20 cellular contexts compared by ENCODE assay signal in genomic region chr7:42292991-42293521, GRCh38. TPM values are rescaled to one million over a fixed set of nuclear protein-coding genes. Genes with fewer than 3 reads are reported as not detected.
A peak's percentile ranks its signal among the peaks of the same experiment; 100 is the strongest.
DNase-seq lines count a peak whose midpoint lies in the region; ATAC-seq and TF ChIP-seq lines count a peak whose summit lies in the region.
"Had no signal": no experiment of that assay in that cellular context is flagged by ENCODE, and none has a peak within 500 bp of the region (broad histone marks: within the 10 kb centered on the region; RNA-seq: fewer than 3 reads in every experiment).

No MANE protein-coding gene starts in this region.

- no peaks in the 10 kb centered on the region for H3K4me1 Mint-ChIP-seq in GM23338
- H3K4me1 Mint-ChIP-seq: memory B cell had no signal

- H4K20me1 ChIP-seq in GM23338 (replicated peaks; ENCODE audit: insufficient read depth): no peaks in the 10 kb centered on the region

- CTCF ChIA-PET in RWPE1 (lab: Yijun Ruan, JAX): no interaction called here

- H3K4me1 ChIP-seq in GM23338 (ENCODE audit: insufficient read depth) (no peaks in the 10 kb centered on the region), left ventricle myocardium inferior (no peaks in the 10 kb centered on the region)

- DNase-seq in GM23338 (ENCODE audit: low spot score): no peak
- DNase-seq in RWPE1 (ENCODE audit: low spot score): peak; percentile 78
- DNase-seq in iris pigment epithelial cell (ENCODE audit: low read depth): peak; percentile 6
- DNase-seq in renal cortical epithelial cell (ENCODE audit: low read depth): peak; percentile 16
- no peak for DNase-seq in activated CD4-positive, alpha-beta T cell treated with anti-CD3 and anti-CD28 coated beads, Interleukin-2, amount 50 U/mL, for 1 hour
- no peak for DNase-seq in left ventricle myocardium inferior
- DNase-seq in activated CD4-positive, alpha-beta T cell treated with anti-CD3 and anti-CD28 coated beads for 48 hours: no peak
- DNase-seq: cerebellar nuclear complex; COR-L47; effector memory CD8-positive, alpha-beta T cell; H7; MV-4-11; NCI-H2081; NCI-H774; stimulated activated naive CD8-positive, alpha-beta T cell treated with anti-CD3 and anti-CD28 coated beads, Interleukin-15, Interleukin-2, amounts not matched to agents 100 U/mL and 50 U/mL, for 24 hours had no signal

- no peaks in the 10 kb centered on the region for H3K9me3 Mint-ChIP-seq in GM23338
- H3K9me3 Mint-ChIP-seq: activated T-helper 2 cell treated with anti-CD3 and anti-CD28 coated beads, Interferon-gamma antibody, Interleukin-2, Interleukin-4, amounts not matched to agents 10 μg/mL and 5 μg/mL and 100 μg/mL, durations not matched to agents 14 hours and 24 hours and 36 hours; natural killer cell treated with Interleukin-12 subunit alpha and Interleukin-12 subunit beta and Interleukin-15 and Interleukin-18, amount 100 ng/mL, for 72 hours had no signal

- H3K9me2 ChIP-seq in GM23338 (ENCODE audit: insufficient read depth): 0 out of 2 replicates have a peak, but pooled peaks cover under 1% of the 10 kb centered on the region

- TF ChIP-seq CTCF in GM23338 (conservative IDR thresholded peaks at IDR 0.05; ENCODE audit: low read depth in 2 of 2): no peak
- no peak for TF ChIP-seq CTCF in RWPE1 (conservative IDR thresholded peaks at IDR 0.05; ENCODE audit: low read depth)
- no peak for TF ChIP-seq CTCF in left ventricle myocardium inferior (IDR thresholded peaks at IDR 0.05; ENCODE audit: borderline replicate concordance)

- no peaks in the 10 kb centered on the region for H3K27me3 Mint-ChIP-seq in GM23338 (ENCODE audit: insufficient read depth, low read depth, poor library complexity)
- H3K27me3 Mint-ChIP-seq: effector memory CD8-positive, alpha-beta T cell; memory B cell had no signal

- H3K79me2 ChIP-seq in GM23338 (replicated peaks; ENCODE audit: insufficient read depth): no peaks in the 10 kb centered on the region

- H3K36me3 ChIP-seq in GM23338 (ENCODE audit: insufficient read depth) (no peaks in the 10 kb centered on the region), left ventricle myocardium inferior (no peaks in the 10 kb centered on the region)

- H3K27ac ChIP-seq in GM23338 (ENCODE audit: low read depth) (no peak overlapping the region), RWPE1 (peak overlapping the region; percentile 80), left ventricle myocardium inferior (replicated peaks) (no peak overlapping the region)

- 0 out of 2 replicates have a peak overlapping the region, but pooled peaks have one; percentile 36 for H3K27ac Mint-ChIP-seq in GM23338
- H3K27ac Mint-ChIP-seq: activated T-helper 2 cell treated with anti-CD3 and anti-CD28 coated beads, Interferon-gamma antibody, Interleukin-2, Interleukin-4, amounts not matched to agents 10 μg/mL and 5 μg/mL and 100 μg/mL, durations not matched to agents 14 hours and 24 hours and 36 hours; effector memory CD8-positive, alpha-beta T cell; memory B cell; natural killer cell treated with Interleukin-12 subunit alpha and Interleukin-12 subunit beta and Interleukin-15 and Interleukin-18, amount 100 ng/mL, for 72 hours had no signal

- H3K36me3 Mint-ChIP-seq in GM23338 (ENCODE audit: low read depth): no peaks in the 10 kb centered on the region
- H3K36me3 Mint-ChIP-seq: memory B cell; natural killer cell treated with Interleukin-12 subunit alpha and Interleukin-12 subunit beta and Interleukin-15 and Interleukin-18, amount 100 ng/mL, for 72 hours had no signal

- POLR2A ChIA-PET in RWPE1 (lab: Yijun Ruan, JAX; ENCODE audit: low non-redundant PET): no interaction called here

- intact Hi-C loops in left ventricle myocardium inferior (cut with micrococcal nuclease): no loop called here

- no peak overlapping the region for H3K4me3 Mint-ChIP-seq in GM23338
- H3K4me3 Mint-ChIP-seq: effector memory CD8-positive, alpha-beta T cell; memory B cell; natural killer cell treated with Interleukin-12 subunit alpha and Interleukin-12 subunit beta and Interleukin-15 and Interleukin-18, amount 100 ng/mL, for 72 hours had no signal

- no peaks in the 10 kb centered on the region for H3F3A ChIP-seq in GM23338 (replicated peaks; ENCODE audit: low read depth)

- peak overlapping the region; percentile 72 for H2AFZ ChIP-seq in GM23338

- H3K4me3 ChIP-seq in GM23338 (no peak overlapping the region), left ventricle myocardium inferior (no peak overlapping the region)

- no peak overlapping the region for H3K4me2 ChIP-seq in GM23338

- no peak for ATAC-seq in GM23338
- ATAC-seq in HG02840 (IDR thresholded peaks at IDR 0.05; ENCODE audit: low FRiP score, unreplicated experiment): no peak
- ATAC-seq: effector memory CD8-positive, alpha-beta T cell; natural killer cell treated with Interleukin-12 subunit alpha and Interleukin-12 subunit beta and Interleukin-15 and Interleukin-18, amount 100 ng/mL, for 72 hours; Panc1; stimulated activated naive CD8-positive, alpha-beta T cell treated with anti-CD3 and anti-CD28 coated beads, Interleukin-15, Interleukin-2, amounts not matched to agents 100 U/mL and 50 U/mL, for 24 hours had no signal

- H3K27me3 ChIP-seq in GM23338 (ENCODE audit: insufficient read depth) (no peaks in the 10 kb centered on the region), left ventricle myocardium inferior (ENCODE audit: low read depth) (no peaks in the 10 kb centered on the region)

- no peaks in the 10 kb centered on the region for H3K9me3 ChIP-seq in left ventricle myocardium inferior (replicated peaks)

TF ChIP-seq in GM23338, 12 proteins besides CTCF, POLR2A, EP300 and RAD21:
- no peak for TF ChIP-seq ZNF331 (CRISPR knock-in tag; IDR thresholded peaks at IDR 0.05; ENCODE audit: low read depth)

RNA-seq across cellular contexts. Expression of gene GLI3, which starts 56.0 kb away (rescaled TPM):
- 17.0 and 17.9 TPM in 2 replicates for total RNA-seq in GM23338 (2014; rRNA removed; shearing (Covaris generic))
- 16.1 and 23.5 TPM in 2 replicates for polyA plus RNA-seq in GM23338 (2016; fragmentation: Nextera tagmentation; extraction: Ambion mirVana)
- total RNA-seq in renal cortical epithelial cell (0.35 and 1.6 TPM in 2 replicates), left ventricle myocardium inferior (5.5 TPM)
- total RNA-seq: activated T-helper 2 cell treated with anti-CD3 and anti-CD28 coated beads, Interferon-gamma antibody, Interleukin-2, Interleukin-4, amounts not matched to agents 10 μg/mL and 5 μg/mL and 100 μg/mL, durations not matched to agents 14 hours and 24 hours and 36 hours had no signal

Comparison
In these comparisons a context has a peak if more than half of its experiments do, and no peak if none do; other contexts are left out.
1. DNase-seq: peak in RWPE1 (single experiment), iris pigment epithelial cell (single experiment) and renal cortical epithelial cell (single experiment); none in GM23338 (single experiment), activated CD4-positive, alpha-beta T cell treated with anti-CD3 and anti-CD28 coated beads, Interleukin-2, amount 50 U/mL, for 1 hour (single experiment), left ventricle myocardium inferior (single experiment) and activated CD4-positive, alpha-beta T cell treated with anti-CD3 and anti-CD28 coated beads for 48 hours (single experiment).